ENCODE assay signal across 18 cellular contexts in genomic region chr17:74253036-74253435, GRCh38. TPM values are rescaled to one million over a fixed set of nuclear protein-coding genes. Genes with fewer than 3 reads are reported as not detected.
DNase-seq lines count a peak whose midpoint lies in the region; ATAC-seq and TF ChIP-seq lines count a peak whose summit lies in the region.
"Had no signal": no experiment of that assay in that cellular context is flagged by ENCODE, and none has a peak within 500 bp of the region (broad histone marks: within the 10 kb centered on the region; RNA-seq: fewer than 3 reads in every experiment).

No MANE protein-coding gene starts in this region.

- 86 to 93% (median 90%) methylated on average over 2 to 13 of the region's 13 CpGs for WGBS in adrenal gland, 4 donors

- H3K27ac ChIP-seq in substantia nigra (ENCODE audit: low read depth, low read length, poor library complexity, severe bottlenecking) (peak overlapping the region; percentile 30), adrenal gland (no peak overlapping the region)

- H3K27me3 ChIP-seq in H7 (ENCODE audit: control insufficient read depth, insufficient read depth, low read length): no peaks in the 10 kb centered on the region
- no peaks in the 10 kb centered on the region for H3K27me3 ChIP-seq in adrenal gland

- no peaks in the 10 kb centered on the region for H3K4me1 Mint-ChIP-seq in activated T-helper 17 cell treated with anti-CD3 and anti-CD28 coated beads, Interleukin-2, amount 50 U/mL, for 72 hours
- H3K4me1 Mint-ChIP-seq in glutamatergic neuron (ENCODE audit: low read depth, unreplicated experiment): peaks cover 15% of the 10 kb centered on the region
- H3K4me1 Mint-ChIP-seq: GM23338 had no signal

- H3K9me3 Mint-ChIP-seq in activated T-helper 17 cell treated with anti-CD3 and anti-CD28 coated beads, Interleukin-2, amount 50 U/mL, for 72 hours: no peaks in the 10 kb centered on the region
- peaks cover 3% of the 10 kb centered on the region for H3K9me3 Mint-ChIP-seq in glutamatergic neuron (ENCODE audit: unreplicated experiment)
- H3K9me3 Mint-ChIP-seq: CD4-positive, alpha-beta memory T cell; GM23338 had no signal

- H3K36me3 ChIP-seq in H7 (replicated peaks; ENCODE audit: control insufficient read depth, insufficient read depth, low read length) (no peaks in the 10 kb centered on the region), adrenal gland (replicated peaks in 1 of 2) (no peaks in the 10 kb centered on the region)

- H3K4me3 Mint-ChIP-seq in activated T-helper 17 cell treated with anti-CD3 and anti-CD28 coated beads, Interleukin-2, amount 50 U/mL, for 72 hours: no peak overlapping the region
- no peak overlapping the region for H3K4me3 Mint-ChIP-seq in glutamatergic neuron (ENCODE audit: unreplicated experiment)
- H3K4me3 Mint-ChIP-seq: CD4-positive, alpha-beta memory T cell; GM23338 had no signal

- no peaks in the 10 kb centered on the region for H3K27me3 Mint-ChIP-seq in activated T-helper 17 cell treated with anti-CD3 and anti-CD28 coated beads, Interleukin-2, amount 50 U/mL, for 72 hours
- H3K27me3 Mint-ChIP-seq in glutamatergic neuron (ENCODE audit: unreplicated experiment): peaks cover 8% of the 10 kb centered on the region
- H3K27me3 Mint-ChIP-seq: CD4-positive, alpha-beta memory T cell had no signal

- TF ChIP-seq CTCF in glutamatergic neuron (IDR thresholded peaks at IDR 0.05; ENCODE audit: partially characterized antibody, unreplicated experiment) (no peak), adrenal gland (IDR thresholded peaks at IDR 0.05) (no peak)

- no peaks in the 10 kb centered on the region for H3K4me1 ChIP-seq in adrenal gland (replicated peaks in 1 of 2)
- H3K4me1 ChIP-seq: Caco-2 had no signal

- no peaks in the 10 kb centered on the region for H3K36me3 Mint-ChIP-seq in activated T-helper 17 cell treated with anti-CD3 and anti-CD28 coated beads, Interleukin-2, amount 50 U/mL, for 72 hours (ENCODE audit: low read depth)
- no peaks in the 10 kb centered on the region for H3K36me3 Mint-ChIP-seq in glutamatergic neuron (ENCODE audit: unreplicated experiment)

- no peak for TF ChIP-seq POLR2A in adrenal gland (IDR thresholded peaks at IDR 0.05)

- ATAC-seq in activated T-helper 17 cell treated with anti-CD3 and anti-CD28 coated beads, Interleukin-2, amount 50 U/mL, for 72 hours (replicated peaks): no peak
- ATAC-seq: GM12878 had no signal

- no peaks in the 10 kb centered on the region for H3K9me3 ChIP-seq in adrenal gland (replicated peaks in 1 of 3)
- H3K9me3 ChIP-seq: Caco-2 had no signal

- peak overlapping the region; percentile 18 for H3K27ac Mint-ChIP-seq in activated T-helper 17 cell treated with anti-CD3 and anti-CD28 coated beads, Interleukin-2, amount 50 U/mL, for 72 hours
- peak overlapping the region; percentile 52 for H3K27ac Mint-ChIP-seq in glutamatergic neuron (ENCODE audit: unreplicated experiment)
- H3K27ac Mint-ChIP-seq: GM23338 had no signal

- H3K4me3 ChIP-seq in H7 (ENCODE audit: insufficient read depth, low read depth, low read length) (no peak overlapping the region), adrenal gland (no peak overlapping the region)
- H3K4me3 ChIP-seq: GM12878, GM23338 had no signal

- DNase-seq in glutamatergic neuron (no peak), substantia nigra (lab: John Stamatoyannopoulos, UW) (no peak), SK-N-DZ (ENCODE audit: low spot score) (no peak), H7 (no peak), adrenal gland (no peak)
- DNase-seq: C1 segment of cervical spinal cord; Caco-2; CD4-positive, alpha-beta memory T cell; DMS153; DND-41; GDM1; HCEC 1CT had no signal

- intact Hi-C loops in adrenal gland (cut with DNase I): no loop called here

RNA-seq across cellular contexts. Expression of gene DNAI2, which starts 21.0 kb away (rescaled TPM):
- 1 to 10 TPM in 1 of 2 donors, under 1 TPM in 1; 0.19 to 1.6 TPM for total RNA-seq in activated T-helper 17 cell treated with anti-CD3 and anti-CD28 coated beads, Interleukin-2, amount 50 U/mL, for 72 hours
- total RNA-seq in glutamatergic neuron (ENCODE audit: unreplicated experiment) (not detected), adrenal gland (under 1 TPM in 1 of 8 donors, not detected in 7; 0.14 TPM)
- not detected in 2 replicates for polyA plus RNA-seq in SK-N-DZ (2014; cell fraction: cytosol; rRNA removed)
- not detected in 2 replicates for polyA plus RNA-seq in SK-N-DZ (2014; cell fraction: nucleus; rRNA removed)
- not detected in 2 replicates for total RNA-seq in H7 (2014; rRNA removed; shearing (Covaris generic))
- polyA plus RNA-seq in adrenal gland: under 1 TPM in 1 of 3 donors, not detected in 2; 0.26 TPM
- total RNA-seq: A172, A673, Caco-2, GM23338 had no signal
- polyA plus RNA-seq: BJ had no signal

RNA-seq across cellular contexts. Expression of gene TTYH2, which starts 39.7 kb away (rescaled TPM):
- total RNA-seq in activated T-helper 17 cell treated with anti-CD3 and anti-CD28 coated beads, Interleukin-2, amount 50 U/mL, for 72 hours: 10 to 100 TPM in 1 of 2 donors, 1 to 10 TPM in 1; 2.6 to 13.9 TPM
- total RNA-seq in glutamatergic neuron (ENCODE audit: unreplicated experiment) (121 TPM), adrenal gland (10 to 100 TPM in 4 of 8 donors, 1 to 10 TPM in 4; 4.3 to 24.0 (median 9.9) TPM)
- polyA plus RNA-seq in SK-N-DZ (2014; cell fraction: cytosol; rRNA removed): 5.8 and 7.4 TPM in 2 replicates
- 11.5 and 16.2 TPM in 2 replicates for polyA plus RNA-seq in SK-N-DZ (2014; cell fraction: nucleus; rRNA removed)
- 2.5 and 7.4 TPM in 2 replicates for total RNA-seq in H7 (2014; rRNA removed; shearing (Covaris generic))
- 10 to 100 TPM in 1 of 3 donors, 1 to 10 TPM in 2; 2.9 to 40.5 (median 5.6) TPM for polyA plus RNA-seq in adrenal gland

RNA-seq across cellular contexts. Expression of gene RPL38, which starts 49.6 kb away (rescaled TPM):
- 1,000 to 10,000 TPM; 1,259 to 1,366 TPM for total RNA-seq in activated T-helper 17 cell treated with anti-CD3 and anti-CD28 coated beads, Interleukin-2, amount 50 U/mL, for 72 hours
- 600 TPM for total RNA-seq in glutamatergic neuron (ENCODE audit: unreplicated experiment)
- 501 and 546 TPM in 2 replicates for polyA plus RNA-seq in SK-N-DZ (2014; cell fraction: cytosol; rRNA removed)
- polyA plus RNA-seq in SK-N-DZ (2014; cell fraction: nucleus; rRNA removed): 444 and 461 TPM in 2 replicates
- total RNA-seq in H7 (2014; rRNA removed; shearing (Covaris generic)): 1,534 and 2,134 TPM in 2 replicates
- 100 to 1,000 TPM; 136 to 899 (median 690) TPM for total RNA-seq in adrenal gland
- polyA plus RNA-seq in adrenal gland: 1,000 to 10,000 TPM in 2 of 3 donors, 100 to 1,000 TPM in 1; 998 to 1,921 (median 1,717) TPM
